14 cellular contexts compared by ENCODE assay signal in genomic region chr10:8319704-8320103, GRCh38.
DNase-seq lines count a peak whose midpoint lies in the region; ATAC-seq and TF ChIP-seq lines count a peak whose summit lies in the region.
"Had no signal": no experiment of that assay in that cellular context is flagged by ENCODE, and none has a peak within 500 bp of the region (broad histone marks: within the 10 kb centered on the region; RNA-seq: fewer than 3 reads in every experiment).

No MANE protein-coding gene starts in this region.

- DNase-seq in H9 (no peak), OCI-LY7 (ENCODE audit: low spot score) (no peak), neural crest cell (ENCODE audit: low read depth, low spot score) (no peak), T-helper 2 cell (no peak), HFFc6 (no peak), left cardiac atrium (no peak)
- DNase-seq: CD8-positive, alpha-beta T cell; DMS 273 treated with DMSO at 0.1 percent for 48 hours; DMS53; GM23248; HCEC 1CT had no signal

- H3K4me1 ChIP-seq in H9 (ENCODE audit: insufficient read depth, low read length): no peaks in the 10 kb centered on the region
- H3K4me1 ChIP-seq in OCI-LY7 (ENCODE audit: insufficient read depth, low read length, poor library complexity, severe bottlenecking): no peaks in the 10 kb centered on the region

- H2BK120ac ChIP-seq in H9 (ENCODE audit: low read depth, low read length, poor library complexity, severe bottlenecking): no peak overlapping the region

- no peaks in the 10 kb centered on the region for H3K27me3 ChIP-seq in H9 (ENCODE audit: insufficient read depth, low read length)
- H3K27me3 ChIP-seq: BLaER1 treated with 17β-estradiol and CSF1 and Interleukin-3, amounts not matched to agents 10 nM and 100 nM had no signal

- no peak overlapping the region for H2AK5ac ChIP-seq in H9 (ENCODE audit: insufficient read length, low read length)

- H3K4me2 ChIP-seq in H9 (ENCODE audit: insufficient read depth, insufficient read length, low read length): no peak overlapping the region
- H3K4me2 ChIP-seq in OCI-LY7 (ENCODE audit: low read length): no peak overlapping the region
- H3K4me2 ChIP-seq: BLaER1 treated with 17β-estradiol and CSF1 and Interleukin-3, amounts not matched to agents 10 nM and 100 nM had no signal

- H2AFZ ChIP-seq in H9 (ENCODE audit: low read length) (no peak overlapping the region), OCI-LY7 (ENCODE audit: low read length) (no peak overlapping the region)
- H2AFZ ChIP-seq: GM23248 had no signal

- H4K20me1 ChIP-seq in H9 (ENCODE audit: control insufficient read depth, insufficient read depth, insufficient read length) (no peaks in the 10 kb centered on the region), OCI-LY7 (ENCODE audit: insufficient read depth, low read length) (no peaks in the 10 kb centered on the region)
- H4K20me1 ChIP-seq: BLaER1 treated with 17β-estradiol and CSF1 and Interleukin-3, amounts not matched to agents 10 nM and 100 nM had no signal

- CTCF ChIA-PET in OCI-LY7 (lab: Charles Lee; ENCODE audit: unreplicated experiment): no interaction called here

- BruUV-seq in OCI-LY7 (replicated peaks; lab: Mats Ljungman, UMichigan): no TSS peak

- no peak overlapping the region for H2BK5ac ChIP-seq in H9 (ENCODE audit: insufficient read length, low read length)

- H3K4me1 Mint-ChIP-seq in H9: no peaks in the 10 kb centered on the region; a peak in 1 of 4 replicates
- H3K4me1 Mint-ChIP-seq in neural crest cell: peaks cover 11% of the 10 kb centered on the region
- no peaks in the 10 kb centered on the region for H3K4me1 Mint-ChIP-seq in HFFc6 (ENCODE audit: low read depth)
- H3K4me1 Mint-ChIP-seq: B cell had no signal

- no peak overlapping the region for H3K23ac ChIP-seq in H9 (ENCODE audit: insufficient read length, low read depth, low read length)

- no peak overlapping the region for H2BK20ac ChIP-seq in H9 (ENCODE audit: low read depth, low read length, poor library complexity, severe bottlenecking)

- H3K36me3 Mint-ChIP-seq in H9 (ENCODE audit: insufficient read depth in 1 of 3, low read depth in 3 of 3) (no peaks in the 10 kb centered on the region), neural crest cell (ENCODE audit: low read depth) (no peaks in the 10 kb centered on the region), HFFc6 (ENCODE audit: low read depth) (no peaks in the 10 kb centered on the region)
- H3K36me3 Mint-ChIP-seq: CD8-positive, alpha-beta T cell had no signal

- TF ChIP-seq CTCF in H9 (conservative IDR thresholded peaks at IDR 0.05): peak; percentile 56
- 0 out of 2 replicates have a peak, but pooled peaks have one; percentile 12 for TF ChIP-seq CTCF in OCI-LY7 (conservative IDR thresholded peaks at IDR 0.05; ENCODE audit: low read length)
- peak; percentile 28 for TF ChIP-seq CTCF in neural crest cell (conservative IDR thresholded peaks at IDR 0.05)
- no peak for TF ChIP-seq CTCF in HFFc6 (IDR thresholded peaks at IDR 0.05)

- H3K18ac ChIP-seq in H9 (ENCODE audit: insufficient read length, low read depth, low read length): no peak overlapping the region

- no peak overlapping the region for H3K56ac ChIP-seq in H9 (ENCODE audit: insufficient read length, low read depth, low read length)

- no peak overlapping the region for H3K4ac ChIP-seq in H9 (ENCODE audit: low read depth, low read length)

- H3K4me3 ChIP-seq in OCI-LY7 (ENCODE audit: low read depth, low read length, poor library complexity, severe bottlenecking): no peak overlapping the region
- H3K4me3 ChIP-seq: BLaER1 treated with 17β-estradiol and CSF1 and Interleukin-3, amounts not matched to agents 10 nM and 100 nM; GM23248 had no signal

- H3K79me2 ChIP-seq in H9 (ENCODE audit: insufficient read depth, low read length): no peaks in the 10 kb centered on the region
- no peaks in the 10 kb centered on the region for H3K79me2 ChIP-seq in OCI-LY7 (ENCODE audit: insufficient read depth, low read depth, low read length)

- no peaks in the 10 kb centered on the region for H3K9me2 ChIP-seq in OCI-LY7 (ENCODE audit: insufficient read depth, low read length)

- H3K27me3 Mint-ChIP-seq in H9 (ENCODE audit: low read depth) (peaks cover 9% of the 10 kb centered on the region), neural crest cell (ENCODE audit: low read depth) (peaks cover 35% of the 10 kb centered on the region), HFFc6 (ENCODE audit: insufficient read depth) (peaks cover 1% of the 10 kb centered on the region; the same call in 1 of the 2 replicates)

- no peaks in the 10 kb centered on the region for H3K9me3 Mint-ChIP-seq in H9
- peaks cover 2% of the 10 kb centered on the region for H3K9me3 Mint-ChIP-seq in neural crest cell
- peaks cover 15% of the 10 kb centered on the region for H3K9me3 Mint-ChIP-seq in HFFc6
- H3K9me3 Mint-ChIP-seq: CD8-positive, alpha-beta T cell had no signal

- H3K9ac ChIP-seq in H9 (ENCODE audit: extremely low read depth, insufficient read length, low read length): no peak overlapping the region
- H3K9ac ChIP-seq: BLaER1 treated with 17β-estradiol and CSF1 and Interleukin-3, amounts not matched to agents 10 nM and 100 nM; GM23248 had no signal

- intact Hi-C loops in OCI-LY7 (cut with micrococcal nuclease; ENCODE audit: unreplicated experiment) (no loop called here), left cardiac atrium (cut with DNase I) (no loop called here)

- POLR2A ChIA-PET in OCI-LY7 (lab: Charles Lee): no interaction called here

- H2BK12ac ChIP-seq in H9 (ENCODE audit: insufficient read length, low read depth, low read length): no peak overlapping the region

- H4K91ac ChIP-seq in H9 (ENCODE audit: insufficient read length, low read depth, low read length): no peak overlapping the region

- H3K4me3 Mint-ChIP-seq in H9 (no peak overlapping the region), neural crest cell (no peak overlapping the region), HFFc6 (no peak overlapping the region)
- H3K4me3 Mint-ChIP-seq: B cell; CD8-positive, alpha-beta T cell had no signal

- H3K27ac Mint-ChIP-seq in H9 (no peak overlapping the region), neural crest cell (ENCODE audit: unreplicated experiment) (no peak overlapping the region), HFFc6 (no peak overlapping the region)
- H3K27ac Mint-ChIP-seq: B cell; CD8-positive, alpha-beta T cell had no signal

- no peak overlapping the region for H4K8ac ChIP-seq in H9 (replicated peaks; ENCODE audit: insufficient read length, low read depth, low read length)

- H3K36me3 ChIP-seq in OCI-LY7 (ENCODE audit: insufficient read depth, low read length): no peaks in the 10 kb centered on the region
- H3K36me3 ChIP-seq: BLaER1 treated with 17β-estradiol and CSF1 and Interleukin-3, amounts not matched to agents 10 nM and 100 nM had no signal

- H3K14ac ChIP-seq in H9 (ENCODE audit: insufficient read depth, low read length): no peak overlapping the region

- H3T11ph ChIP-seq in H9 (ENCODE audit: low read length): no peak overlapping the region

- H3K23me2 ChIP-seq in H9 (ENCODE audit: insufficient read length, low read depth, low read length, poor library complexity, severe bottlenecking): peaks cover 2% of the 10 kb centered on the region

- no peaks in the 10 kb centered on the region for H3K79me1 ChIP-seq in H9 (ENCODE audit: insufficient read depth, low read depth, low read length, poor library complexity, severe bottlenecking)

- no peak overlapping the region for H2BK15ac ChIP-seq in H9 (ENCODE audit: low read depth, low read length)

- no peaks in the 10 kb centered on the region for H3K9me3 ChIP-seq in H9 (ENCODE audit: control insufficient read depth, low read depth, low read length)
- no peaks in the 10 kb centered on the region for H3K9me3 ChIP-seq in OCI-LY7 (ENCODE audit: low read length)
- H3K9me3 ChIP-seq: BLaER1 treated with 17β-estradiol and CSF1 and Interleukin-3, amounts not matched to agents 10 nM and 100 nM had no signal

- no peak overlapping the region for H4K5ac ChIP-seq in H9 (ENCODE audit: insufficient read length, low read depth, low read length)

- ATAC-seq in left cardiac atrium: no peak
- ATAC-seq: CD8-positive, alpha-beta T cell had no signal

- H3K27ac ChIP-seq in H9 (ENCODE audit: insufficient read length, low read depth, low read length): no peak overlapping the region
- H3K27ac ChIP-seq in OCI-LY7 (ENCODE audit: low read depth, low read length, poor library complexity, severe bottlenecking): no peak overlapping the region
- H3K27ac ChIP-seq: BLaER1 treated with 17β-estradiol and CSF1 and Interleukin-3, amounts not matched to agents 10 nM and 100 nM; GM23248; HL-60 had no signal
